8 cellular contexts compared by ENCODE assay signal in the genomic region with DNA sequence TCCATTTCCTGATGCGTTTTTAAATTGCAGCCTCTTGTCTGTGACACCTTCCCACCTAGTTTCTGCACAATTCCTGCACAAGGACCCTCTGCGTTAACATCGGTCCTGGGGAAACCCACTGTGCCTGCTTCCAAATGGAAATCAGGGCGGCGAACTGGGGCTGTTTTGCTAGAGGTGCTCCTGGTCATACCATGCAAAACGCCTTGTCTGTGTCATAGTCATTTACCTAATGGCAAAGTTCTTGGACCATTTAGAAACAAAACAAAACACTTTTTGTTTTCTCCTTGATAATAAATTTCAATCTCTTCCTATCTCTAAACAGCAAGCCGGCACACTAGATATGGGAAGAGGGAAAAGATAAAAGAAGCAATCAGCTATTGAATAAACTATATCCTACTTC.
A peak's percentile ranks its signal among the peaks of the same experiment; 100 is the strongest.
DNase-seq lines count a peak whose midpoint lies in the region; ATAC-seq, FAIRE-seq and TF ChIP-seq lines count a peak whose summit lies in the region.

No MANE protein-coding gene starts in this region.

- H3K79me2 ChIP-seq in keratinocyte (ENCODE audit: control insufficient read depth, insufficient read depth, low read length) = peaks cover 87% of the 10 kb centered on the region

- H3K9me3 ChIP-seq in keratinocyte (ENCODE audit: control insufficient read depth, low read depth, low read length) (no peaks in the 10 kb centered on the region), stomach smooth muscle (ENCODE audit: control insufficient read depth in 2 of 2, low read length in 2 of 2) (no peaks in the 10 kb centered on the region)

- H3K4me1 ChIP-seq in keratinocyte (ENCODE audit: control insufficient read depth, extremely low read depth, insufficient read depth, low read length) = peaks cover 23% of the 10 kb centered on the region
- peaks cover 2% of the 10 kb centered on the region for H3K4me1 ChIP-seq in stomach smooth muscle (ENCODE audit: control insufficient read depth, insufficient read depth, low read length)

- H3K9me1 ChIP-seq in keratinocyte (ENCODE audit: control insufficient read depth, extremely low read depth, insufficient read depth, low read length) = no peaks in the 10 kb centered on the region

- DNase-seq in NCI-H2081 (lab: John Stamatoyannopoulos, UW) (peak; percentile 14 to 30), NCI-H2081 treated with DMSO at 0.1 percent for 48 hours (lab: John Stamatoyannopoulos, UW) (no peak), keratinocyte (ENCODE audit: low read depth, low spot score) (no peak), foreskin melanocyte (no peak), T1000 (lab: John Stamatoyannopoulos, UW) (no peak), germinal center (ENCODE audit: low spot score) (no peak)

- H3K27me3 Mint-ChIP-seq in activated T-helper 17 cell treated with anti-CD3 and anti-CD28 coated beads, Interleukin-2, amount 50 U/mL, for 72 hours = no peaks in the 10 kb centered on the region

- H3K4me3 Mint-ChIP-seq in activated T-helper 17 cell treated with anti-CD3 and anti-CD28 coated beads, Interleukin-2, amount 50 U/mL, for 72 hours = peak overlapping the region; percentile 83

- H3K4me2 ChIP-seq in keratinocyte (ENCODE audit: control insufficient read depth, extremely low read depth, insufficient read depth, low read depth, low read length) = peak overlapping the region; percentile 91

- peaks cover 100% of the 10 kb centered on the region for H3K36me3 Mint-ChIP-seq in activated T-helper 17 cell treated with anti-CD3 and anti-CD28 coated beads, Interleukin-2, amount 50 U/mL, for 72 hours (ENCODE audit: low read depth)

- H3K36me3 ChIP-seq in keratinocyte (ENCODE audit: control insufficient read depth in 2 of 2, extremely low read depth in 1 of 2, insufficient read depth in 2 of 2, low read length in 2 of 2) (peaks cover 0 to 12% of the 10 kb centered on the region in 2 experiments), stomach smooth muscle (ENCODE audit: control insufficient read depth in 2 of 2, insufficient read depth in 2 of 2, low read length in 2 of 2) (peaks cover 0 to 4% of the 10 kb centered on the region in 2 donors)

- H3K27ac Mint-ChIP-seq in activated T-helper 17 cell treated with anti-CD3 and anti-CD28 coated beads, Interleukin-2, amount 50 U/mL, for 72 hours = peak overlapping the region; percentile 94

- H2AFZ ChIP-seq in keratinocyte (ENCODE audit: control insufficient read depth, low read length) = no peak overlapping the region

- peak overlapping the region; percentile 87 for H3K27ac ChIP-seq in keratinocyte (ENCODE audit: control insufficient read depth, insufficient read depth, low read length)
- peak overlapping the region; percentile 18 for H3K27ac ChIP-seq in stomach smooth muscle (ENCODE audit: low read length)

- no peaks in the 10 kb centered on the region for H4K20me1 ChIP-seq in keratinocyte (ENCODE audit: control insufficient read depth, extremely low read depth, insufficient read depth, low read length)

- H3K9me3 Mint-ChIP-seq in activated T-helper 17 cell treated with anti-CD3 and anti-CD28 coated beads, Interleukin-2, amount 50 U/mL, for 72 hours = no peaks in the 10 kb centered on the region

- FAIRE-seq in keratinocyte (lab: Jason Lieb, UNC) = no peak

- H3K4me3 ChIP-seq in keratinocyte (ENCODE audit: control insufficient read depth in 2 of 3, extremely low read depth in 1 of 3, insufficient read depth in 2 of 3, low read depth in 1 of 3, low read length in 3 of 3) (peak overlapping the region; percentile 37 to 67 (median 64)), stomach smooth muscle (ENCODE audit: low read length in 2 of 2) (peak overlapping the region; percentile 9 to 70)

- no peak for ATAC-seq in activated T-helper 17 cell treated with anti-CD3 and anti-CD28 coated beads, Interleukin-2, amount 50 U/mL, for 72 hours (replicated peaks)

- H3K4me1 Mint-ChIP-seq in activated T-helper 17 cell treated with anti-CD3 and anti-CD28 coated beads, Interleukin-2, amount 50 U/mL, for 72 hours = peaks cover 78% of the 10 kb centered on the region

- H3K9ac ChIP-seq in keratinocyte (ENCODE audit: control insufficient read depth, extremely low read depth, insufficient read depth, low read length) = peak overlapping the region; percentile 81
- H3K9ac ChIP-seq in stomach smooth muscle (ENCODE audit: low read length in 2 of 2) = peak overlapping the region; percentile 4 to 43

- no peaks in the 10 kb centered on the region for H3K27me3 ChIP-seq in keratinocyte (ENCODE audit: control insufficient read depth, extremely low read depth, insufficient read depth, low read length)
- H3K27me3 ChIP-seq in stomach smooth muscle (ENCODE audit: control insufficient read depth in 1 of 2, insufficient read depth in 2 of 2, low read length in 2 of 2) = no peaks in the 10 kb centered on the region

- no peak for TF ChIP-seq CTCF in keratinocyte (optimal IDR thresholded peaks at IDR 0.05 in 1 of 3, IDR thresholded peaks at IDR 0.05 in 1 of 3, conservative IDR thresholded peaks at IDR 0.05 in 1 of 3; ENCODE audit: extremely low read depth in 1 of 3, insufficient read depth in 2 of 3, low read length in 3 of 3)

- dilution Hi-C loops in keratinocyte (cut with MboI; ENCODE audit: extremely low pct_ligation_motif_present, low sequenced_read_pairs) = no loop called here

Comparison
In these comparisons a context has a peak if more than half of its experiments do, and no peak if none do; other contexts are left out.
1. DNase-seq: peak in NCI-H2081 (2 of 2); none in NCI-H2081 treated with DMSO at 0.1 percent for 48 hours (single experiment), keratinocyte (single experiment), foreskin melanocyte (single experiment), T1000 (single experiment) and germinal center (single experiment).